ENCODE assay signal across 14 cellular contexts in genomic region chr1:951364-951763, GRCh38. TPM values are rescaled to one million over a fixed set of nuclear protein-coding genes. Genes with fewer than 3 reads are reported as not detected.
DNase-seq lines count a peak whose midpoint lies in the region; ATAC-seq and TF ChIP-seq lines count a peak whose summit lies in the region.
"Had no signal": no experiment of that assay in that cellular context is flagged by ENCODE, and none has a peak within 500 bp of the region (broad histone marks: within the 10 kb centered on the region; RNA-seq: fewer than 3 reads in every experiment).

No MANE protein-coding gene starts in this region.

- H3K27ac ChIP-seq in KMS-11 (no peak overlapping the region), esophagus squamous epithelium (no peak overlapping the region), aorta (ENCODE audit: low read depth in 1 of 2, low read length in 2 of 2) (no peak overlapping the region)
- H3K27ac ChIP-seq: pancreas had no signal

- H3K27ac Mint-ChIP-seq in nephron progenitor cell: no peak overlapping the region

- H3K4me1 ChIP-seq in KMS-11 (ENCODE audit: low read depth, poor library complexity, severe bottlenecking) (peaks cover 19% of the 10 kb centered on the region), esophagus squamous epithelium (peaks cover 0 to under 1% (median 0%) of the 10 kb centered on the region in 3 donors), aorta (ENCODE audit: control insufficient read depth in 1 of 2, insufficient read depth in 2 of 2, low read length in 2 of 2) (no peaks in the 10 kb centered on the region)
- H3K4me1 ChIP-seq: HAP-1, pancreas had no signal

- H4K20me1 ChIP-seq in KMS-11 (ENCODE audit: insufficient read depth): no peaks in the 10 kb centered on the region

- H3K9ac ChIP-seq in KMS-11: no peak overlapping the region

- H3K4me1 Mint-ChIP-seq in nephron progenitor cell: peaks cover 5% of the 10 kb centered on the region

- H3K9me3 ChIP-seq in esophagus squamous epithelium (no peaks in the 10 kb centered on the region), aorta (ENCODE audit: control insufficient read depth, low read length) (no peaks in the 10 kb centered on the region)
- H3K9me3 ChIP-seq: HAP-1, pancreas had no signal

- no peak for TF ChIP-seq POLR2A in esophagus squamous epithelium (IDR thresholded peaks at IDR 0.05)

- TF ChIP-seq CTCF in KMS-11 (conservative IDR thresholded peaks at IDR 0.05; ENCODE audit: low read depth, low read length) (peak; percentile 57), nephron progenitor cell (IDR thresholded peaks at IDR 0.05) (peak; percentile 28), esophagus squamous epithelium (IDR thresholded peaks at IDR 0.05) (peak in 2 of 6 experiments; percentile 10 to 16)

- H3K4me3 ChIP-seq in KMS-11 (IDR thresholded peaks at IDR 0.05; ENCODE audit: insufficient read depth, low read depth, low read length) (no peak overlapping the region), esophagus squamous epithelium (no peak overlapping the region), aorta (ENCODE audit: low read length in 2 of 2) (no peak overlapping the region)
- H3K4me3 ChIP-seq: HAP-1, pancreas had no signal

- H3K79me2 ChIP-seq in KMS-11 (ENCODE audit: insufficient read depth, low read depth): no peaks in the 10 kb centered on the region

- ATAC-seq in GM19324 (IDR thresholded peaks at IDR 0.05; ENCODE audit: low FRiP score, unreplicated experiment) (no peak), GM21390 (IDR thresholded peaks at IDR 0.05; ENCODE audit: unreplicated experiment) (no peak), aorta (ENCODE audit: low FRiP score) (no peak)
- ATAC-seq: pancreas had no signal

- no peaks in the 10 kb centered on the region for H3K27me3 Mint-ChIP-seq in nephron progenitor cell (ENCODE audit: low read depth, poor library complexity)

- H3K4me3 Mint-ChIP-seq in nephron progenitor cell: no peak overlapping the region

- intact Hi-C loops in esophagus squamous epithelium (cut with DNase I) (no loop called here), aorta (cut with DNase I) (loop anchor here in 1 of 2 donors (10.0 kb wide), 1 partner anchor 47 kb away; no protein-coding TSS in a partner anchor)

- H3K9me3 Mint-ChIP-seq in nephron progenitor cell: no peaks in the 10 kb centered on the region

- WGBS in esophagus squamous epithelium, 2 donors: 71 to 74% methylated on average over 3 to 5 of the region's 6 CpGs
- WGBS in aorta, 2 donors: 59 to 71% methylated on average over 6 of the region's 6 CpGs

- H3K36me3 Mint-ChIP-seq in nephron progenitor cell (ENCODE audit: low read depth): peaks cover 50% of the 10 kb centered on the region

- DNase-seq in ELR (ENCODE audit: low read depth) (peak; percentile 46), cerebellar cortex (ENCODE audit: low spot score) (peak; percentile 57), nephron progenitor cell (no peak), esophagus squamous epithelium (lab: John Stamatoyannopoulos, UW) (no peak), aorta (no peak)
- DNase-seq: DMS79 treated with DMSO at 0.1 percent for 48 hours; islet precursor cell; NCI-H526 treated with DMSO at 0.1 percent for 48 hours; pancreas; stimulated activated CD4-positive, alpha-beta T cell treated with anti-CD3 and anti-CD28 coated beads, Interleukin-4, amount 100 ng/mL, for 24 hours had no signal

- H2AFZ ChIP-seq in KMS-11 (ENCODE audit: low read depth): no peak overlapping the region

- H3K27me3 ChIP-seq in KMS-11 (ENCODE audit: insufficient read depth, low read depth): no peaks in the 10 kb centered on the region
- no peaks in the 10 kb centered on the region for H3K27me3 ChIP-seq in esophagus squamous epithelium
- no peaks in the 10 kb centered on the region for H3K27me3 ChIP-seq in aorta (ENCODE audit: control insufficient read depth in 1 of 2, insufficient read depth in 2 of 2, low read length in 1 of 2)
- H3K27me3 ChIP-seq: pancreas had no signal

- no peak overlapping the region for H3K4me2 ChIP-seq in KMS-11

- H3K36me3 ChIP-seq in KMS-11 (ENCODE audit: insufficient read depth) (peaks cover 10% of the 10 kb centered on the region; the same call in 1 of the 2 replicates), esophagus squamous epithelium (peaks cover 73 to 100% (median 79%) of the 10 kb centered on the region in 3 donors), aorta (ENCODE audit: control insufficient read depth in 1 of 2, insufficient read depth in 2 of 2, low read length in 1 of 2) (peaks cover 0 to 2% of the 10 kb centered on the region in 2 donors)

RNA-seq across cellular contexts. Expression of gene NOC2L, which starts 7.7 kb away (rescaled TPM):
- total RNA-seq in esophagus squamous epithelium (10 to 100 TPM; 57.9 to 80.2 (median 60.4) TPM), aorta (10 to 100 TPM; 35.8 to 41.4 TPM)
- polyA plus RNA-seq in aorta: 10 to 100 TPM; 17.3 to 55.5 TPM

RNA-seq across cellular contexts. Expression of gene KLHL17, which starts 9.0 kb away (rescaled TPM):
- total RNA-seq in esophagus squamous epithelium: 10 to 100 TPM in 3 of 4 donors, 1 to 10 TPM in 1; 8.7 to 13.8 (median 10.3) TPM
- 10 to 100 TPM; 10.0 to 19.9 TPM for total RNA-seq in aorta
- 10 to 100 TPM in 1 of 2 donors, 1 to 10 TPM in 1; 2.8 to 40.5 TPM for polyA plus RNA-seq in aorta

RNA-seq across cellular contexts. Expression of gene PLEKHN1, which starts 14.9 kb away (rescaled TPM):
- total RNA-seq in esophagus squamous epithelium (10 to 100 TPM; 16.8 to 39.6 (median 23.4) TPM), aorta (1 to 10 TPM in 1 of 2 donors, under 1 TPM in 1; 0.52 to 1.2 TPM)
- polyA plus RNA-seq in aorta: under 1 TPM; 0.13 to 0.61 TPM

RNA-seq across cellular contexts. Expression of gene SAMD11, which starts 27.6 kb away (rescaled TPM):
- total RNA-seq in esophagus squamous epithelium: under 1 TPM in 3 of 4 donors, not detected in 1; 0.48 to 0.95 (median 0.57) TPM
- 10 to 100 TPM; 30.1 to 44.3 TPM for total RNA-seq in aorta
- polyA plus RNA-seq in aorta: 1 to 10 TPM; 2.6 to 7.2 TPM

RNA-seq across cellular contexts. Expression of gene PERM1, which starts 30.5 kb away (rescaled TPM):
- total RNA-seq in esophagus squamous epithelium (not detected), aorta (under 1 TPM; 0.42 to 0.49 TPM)
- 1 to 10 TPM in 1 of 2 donors, under 1 TPM in 1; 0.50 to 1.5 TPM for polyA plus RNA-seq in aorta

Comparison
In these comparisons a context has a peak if more than half of its experiments do, and no peak if none do; other contexts are left out.
1. DNase-seq: peak in ELR (single experiment) and cerebellar cortex (single experiment); none in nephron progenitor cell (single experiment), esophagus squamous epithelium (single experiment) and aorta (0 of 2).
2. RNA of gene PLEKHN1, which starts 14.9 kb away (total RNA-seq): 16.8 to 39.6 TPM in esophagus squamous epithelium; 0.52 to 1.2 TPM in aorta; every median in the first group is over 4 times any median in the second.